In genomic region chr16:81207076-81207475, GRCh38 we compare ENCODE assay signal across 29 cellular contexts. TPM values are rescaled to one million over a fixed set of nuclear protein-coding genes. Genes with fewer than 3 reads are reported as not detected.
DNase-seq lines count a peak whose midpoint lies in the region; ATAC-seq, FAIRE-seq and TF ChIP-seq lines count a peak whose summit lies in the region.
"Had no signal": no experiment of that assay in that cellular context is flagged by ENCODE, and none has a peak within 500 bp of the region (broad histone marks: within the 10 kb centered on the region; RNA-seq: fewer than 3 reads in every experiment).

No MANE protein-coding gene starts in this region.

- peaks cover 3% of the 10 kb centered on the region; the same call in 1 of the 2 replicates for H4K20me1 ChIP-seq in K562 (replicated peaks; ENCODE audit: control insufficient read depth, insufficient read depth, low read length)
- H4K20me1 ChIP-seq: BLaER1 had no signal

- no peaks in the 10 kb centered on the region for H3K36me3 ChIP-seq in K562 (ENCODE audit: control insufficient read depth, insufficient read depth, low read length)
- no peaks in the 10 kb centered on the region for H3K36me3 ChIP-seq in upper lobe of right lung
- H3K36me3 ChIP-seq: BE2C, BLaER1 had no signal

- ATAC-seq in K562 (no peak), upper lobe of right lung (peak; percentile 18), HG03378 (IDR thresholded peaks at IDR 0.05; ENCODE audit: unreplicated experiment) (no peak)
- ATAC-seq: A549, GM12878 had no signal

- intact Hi-C loops in K562 (cut with micrococcal nuclease) (loop anchor here (5.0 to 10.0 kb wide), 3 partner anchors 282 to 530 kb away; no protein-coding TSS in a partner anchor), upper lobe of right lung (cut with DNase I) (no loop called here)

- TF ChIP-seq RAD21 in K562 (CRISPR knock-in tag; conservative IDR thresholded peaks at IDR 0.05 in 1 of 2, IDR thresholded peaks at IDR 0.05 in 1 of 2): no peak

- H3K9me3 ChIP-seq in K562 (replicated peaks; ENCODE audit: control insufficient read depth, insufficient read depth, low read depth, low read length) (no peaks in the 10 kb centered on the region), upper lobe of right lung (no peaks in the 10 kb centered on the region)
- H3K9me3 ChIP-seq: A549, BE2C, BLaER1 had no signal

- H3K79me2 ChIP-seq in K562 (ENCODE audit: control insufficient read depth, insufficient read depth, low read length): no peaks in the 10 kb centered on the region

- POLR2A ChIA-PET in K562 (lab: Yijun Ruan, JAX): no interaction called here

- H3K9me1 ChIP-seq in K562 (ENCODE audit: control insufficient read depth, insufficient read depth, low read length): no peaks in the 10 kb centered on the region

- in situ Hi-C loops in K562 (cut with MboI): no loop called here
- in situ Hi-C loops in KBM-7 (cut with MboI; ENCODE audit: low pct_unique_long_range_greater_than_20kb, low sequenced_read_pairs): no loop called here

- TF ChIP-seq POLR2A in K562 (conservative IDR thresholded peaks at IDR 0.05): no peak

- CTCF ChIA-PET in K562 (lab: Yijun Ruan, JAX; ENCODE audit: low intra/inter-chr PET ratio): no interaction called here

- DNase-seq in K562 (ENCODE audit: extremely low read depth in 1 of 4, low spot score in 3 of 4) (no peak), islet precursor cell (peak; percentile 63), upper lobe of right lung (no peak), KBM-7 (no peak)
- DNase-seq: ACHN; BE2C; C1 segment of cervical spinal cord; CD4-positive, alpha-beta memory T cell; CD4-positive, CD25-positive, alpha-beta regulatory T cell; CD8-positive, alpha-beta memory T cell; COR-L47; DMS 273 treated with DMSO at 0.1 percent for 48 hours; DMS153; DMS53; DMS79; DND-41; EL; GDM1 had no signal

- peaks cover 25 to 46% of the 10 kb centered on the region in 2 experiments for H3K27me3 ChIP-seq in K562 (ENCODE audit: control insufficient read depth in 2 of 2, insufficient read depth in 2 of 2, low read length in 2 of 2)
- H3K27me3 ChIP-seq in upper lobe of right lung: no peaks in the 10 kb centered on the region
- H3K27me3 ChIP-seq: BLaER1 had no signal

- TF ChIP-seq EP300 in K562 (IDR thresholded peaks at IDR 0.05; ENCODE audit: low read length): no peak

- H3K4me1 ChIP-seq in K562 (replicated peaks in 1 of 2; ENCODE audit: control insufficient read depth in 2 of 2, insufficient read depth in 2 of 2, low read length in 2 of 2) (no peaks in the 10 kb centered on the region; a peak in 1 of 5 replicates), upper lobe of right lung (no peaks in the 10 kb centered on the region)
- H3K4me1 ChIP-seq: A549, BE2C, BLaER1 had no signal

- BruUV-seq in K562 (replicated peaks; lab: Mats Ljungman, UMichigan): no TSS peak

- H3K4me2 ChIP-seq in K562 (ENCODE audit: insufficient read depth, low read length): no peak overlapping the region
- H3K4me2 ChIP-seq: A549, BLaER1 had no signal

- WGBS in K562 (ENCODE audit: insufficient coverage, low coverage, missing lambda C conversion rate): 3% methylated on average over 6 of the region's 6 CpGs

- no peak overlapping the region for H2AFZ ChIP-seq in K562 (ENCODE audit: low read depth, low read length)

- H3K27ac ChIP-seq in K562 (ENCODE audit: extremely low read depth, low read depth, low read length) (no peak overlapping the region), upper lobe of right lung (no peak overlapping the region)
- H3K27ac ChIP-seq: 22Rv1, A549, BLaER1 had no signal

- no peak overlapping the region for H3K9ac ChIP-seq in K562 (ENCODE audit: insufficient read depth in 1 of 2, low read depth in 2 of 2, low read length in 2 of 2)
- H3K9ac ChIP-seq: BLaER1 had no signal

- H3K4me3 ChIP-seq in K562 (no peak overlapping the region), upper lobe of right lung (no peak overlapping the region)
- H3K4me3 ChIP-seq: A549, BLaER1, GM12878 had no signal

- FAIRE-seq in K562 (lab: Jason Lieb, UNC): peak; percentile 11
- FAIRE-seq: A549, GM12878, GM12892, GM18507 had no signal

- TF ChIP-seq CTCF in K562 (IDR thresholded peaks at IDR 0.05 in 2 of 3, conservative IDR thresholded peaks at IDR 0.05 in 1 of 3; ENCODE audit: insufficient read depth in 2 of 3, low read depth in 1 of 3, low read length in 3 of 3) (no peak), upper lobe of right lung (IDR thresholded peaks at IDR 0.05) (no peak)

TF ChIP-seq in K562, 482 proteins besides CTCF, POLR2A, EP300 and RAD21:
- TF ChIP-seq MCM3 (IDR thresholded peaks at IDR 0.05) (no peak), TAF15 (IDR thresholded peaks at IDR 0.05; ENCODE audit: low read depth, low read length) (no peak), MITF (IDR thresholded peaks at IDR 0.05) (no peak), ZNF253 (CRISPR knock-in tag; conservative IDR thresholded peaks at IDR 0.05) (no peak), KDM2B (CRISPR knock-in tag; IDR thresholded peaks at IDR 0.05) (no peak), TBP (optimal IDR thresholded peaks at IDR 0.05; ENCODE audit: low read depth, low read length) (no peak), SFPQ (IDR thresholded peaks at IDR 0.05; ENCODE audit: low read depth, low read length) (no peak), PPARD (CRISPR knock-in tag; IDR thresholded peaks at IDR 0.05) (no peak), TARDBP (IDR thresholded peaks at IDR 0.05) (no peak), ZNF263 (CRISPR knock-in tag; IDR thresholded peaks at IDR 0.05; ENCODE audit: borderline replicate concordance) (no peak), SMARCA4 (IDR thresholded peaks at IDR 0.05) (no peak), ZFPM2 (CRISPR knock-in tag; IDR thresholded peaks at IDR 0.05) (no peak), NFIX (CRISPR knock-in tag; IDR thresholded peaks at IDR 0.05; ENCODE audit: low read depth) (no peak), DIDO1 (tag; IDR thresholded peaks at IDR 0.05; ENCODE audit: low read depth) (no peak)
- TF ChIP-seq, protein P1, sequence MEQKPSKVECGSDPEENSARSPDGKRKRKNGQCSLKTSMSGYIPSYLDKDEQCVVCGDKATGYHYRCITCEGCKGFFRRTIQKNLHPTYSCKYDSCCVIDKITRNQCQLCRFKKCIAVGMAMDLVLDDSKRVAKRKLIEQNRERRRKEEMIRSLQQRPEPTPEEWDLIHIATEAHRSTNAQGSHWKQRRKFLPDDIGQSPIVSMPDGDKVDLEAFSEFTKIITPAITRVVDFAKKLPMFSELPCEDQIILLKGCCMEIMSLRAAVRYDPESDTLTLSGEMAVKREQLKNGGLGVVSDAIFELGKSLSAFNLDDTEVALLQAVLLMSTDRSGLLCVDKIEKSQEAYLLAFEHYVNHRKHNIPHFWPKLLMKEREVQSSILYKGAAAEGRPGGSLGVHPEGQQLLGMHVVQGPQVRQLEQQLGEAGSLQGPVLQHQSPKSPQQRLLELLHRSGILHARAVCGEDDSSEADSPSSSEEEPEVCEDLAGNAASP (IDR thresholded peaks at IDR 0.05): no peak

RNA-seq across cellular contexts. Expression of gene BCO1, which starts 31.4 kb away (rescaled TPM):
- total RNA-seq in K562 (2011; cell fraction: chromatin; rRNA removed; ENCODE audit: low replicate concordance): not detected in 2 replicates
- not detected in 2 replicates for total RNA-seq in K562 (2011; cell fraction: nucleolus; rRNA removed)
- not detected in 2 replicates for total RNA-seq in K562 (2011; cell fraction: nucleoplasm; rRNA removed)
- not detected in 2 replicates for total RNA-seq in K562 (2014; rRNA removed)
- not detected in 2 replicates for total RNA-seq in K562 (2014; rRNA removed; fragmentation: Illumina TruSeq; extraction: Trizol)
- total RNA-seq in K562 (2015; rRNA removed; fragmentation: Illumina TruSeq; extraction: Trizol): not detected in 2 replicates
- not detected in 2 replicates for total RNA-seq in K562 (2021)
- polyA plus RNA-seq in K562 (2011; rRNA removed): not detected in 2 replicates
- polyA plus RNA-seq in K562 (2011; cell fraction: cytosol; rRNA removed): not detected in 2 replicates
- not detected in 2 replicates for polyA plus RNA-seq in K562 (2011; cell fraction: nucleus; rRNA removed)
- polyA plus RNA-seq in K562 (2012): not detected in 2 replicates
- polyA plus RNA-seq in K562 (2014; fragmentation: Illumina TruSeq; extraction: Trizol): not detected in 2 replicates
- not detected for polyA plus RNA-seq in K562 (2014; fragmentation: Nextera tagmentation; extraction: Ambion mirVana)
- polyA plus RNA-seq in K562 (2014; rRNA removed): not detected in 2 replicates
- not detected in 2 replicates for polyA minus RNA-seq in K562 (2011; rRNA and poly(A)+ RNA removed)
- polyA minus RNA-seq in K562 (2011; cell fraction: cytosol; rRNA and poly(A)+ RNA removed): not detected in 2 replicates
- polyA minus RNA-seq in K562 (2011; cell fraction: nucleus; rRNA and poly(A)+ RNA removed): not detected in 2 replicates
- 0.75 TPM for total RNA-seq in upper lobe of right lung
- total RNA-seq: CD4-positive, alpha-beta memory T cell; CD4-positive, CD25-positive, alpha-beta regulatory T cell; CD8-positive, alpha-beta memory T cell; Daoy; G401; GM12878 had no signal
- polyA plus RNA-seq: AG04450; CD14-positive monocyte; CD4-positive, alpha-beta memory T cell; CD4-positive, CD25-positive, alpha-beta regulatory T cell; CD8-positive, alpha-beta memory T cell had no signal
